Comparison of ENCODE assay signal across 1 cellular context in genomic region chr1:36187800-36188593, GRCh38.
TF ChIP-seq lines count a peak whose summit lies in the region.

No MANE protein-coding gene starts in this region.

TF ChIP-seq in K562, 482 proteins besides CTCF, POLR2A, EP300 and RAD21 (continued from another document and continues in another):
- TF ChIP-seq ARID4B (CRISPR knock-in tag; IDR thresholded peaks at IDR 0.05) (no peak), XRCC3 (IDR thresholded peaks at IDR 0.05) (no peak), SUPT5H (IDR thresholded peaks at IDR 0.05) (no peak), ZNF507 (tag; conservative IDR thresholded peaks at IDR 0.05) (no peak), NR2C1 (IDR thresholded peaks at IDR 0.05) (no peak), NR2C1 (tag; IDR thresholded peaks at IDR 0.05) (no peak), MAX (CRISPR knock-in tag; IDR thresholded peaks at IDR 0.05) (peak; percentile 68), TSHZ1 (CRISPR knock-in tag; IDR thresholded peaks at IDR 0.05) (no peak), ATF6 (CRISPR knock-in tag; IDR thresholded peaks at IDR 0.05) (no peak), RBM14 (IDR thresholded peaks at IDR 0.05; ENCODE audit: borderline replicate concordance, insufficient read depth, low read depth, low read length) (no peak), SP1 (CRISPR knock-in tag; IDR thresholded peaks at IDR 0.05) (0 out of 2 replicates have a peak, but pooled peaks have one; percentile 38), NFYB (IDR thresholded peaks at IDR 0.05; ENCODE audit: extremely low read depth, insufficient read length) (no peak), ZNF316 (IDR thresholded peaks at IDR 0.05) (peak; percentile 84), KLF13 (tag; IDR thresholded peaks at IDR 0.05; ENCODE audit: borderline replicate concordance, low read depth) (0 out of 2 replicates have a peak, but pooled peaks have one; percentile 16), SAFB2 (IDR thresholded peaks at IDR 0.05; ENCODE audit: borderline replicate concordance, low read depth, low read length, severe bottlenecking) (no peak), STAT6 (CRISPR knock-in tag; IDR thresholded peaks at IDR 0.05) (peak; percentile 75; the same call in 1 of the 2 replicates), KDM1A (IDR thresholded peaks at IDR 0.05) (no peak), AFF1 (IDR thresholded peaks at IDR 0.05; ENCODE audit: low read depth in 1 of 2, partially characterized antibody in 2 of 2) (peak in 1 of 2 experiments; percentile 36), POLR3A (IDR thresholded peaks at IDR 0.05; ENCODE audit: borderline replicate concordance, extremely low read depth, insufficient read depth, insufficient read length) (no peak), SMAD4 (CRISPR knock-in tag; conservative IDR thresholded peaks at IDR 0.05) (0 out of 2 replicates have a peak, but pooled peaks have one; percentile 46), ZBTB17 (CRISPR knock-in tag; IDR thresholded peaks at IDR 0.05) (peak; percentile 44; the same call in 1 of the 2 replicates), BRD4 (IDR thresholded peaks at IDR 0.05) (no peak), IRF9 (tag; IDR thresholded peaks at IDR 0.05) (no peak), ZNF274 (IDR thresholded peaks at IDR 0.05; ENCODE audit: borderline replicate concordance, low read depth, low read length) (no peak), SETDB1 (IDR thresholded peaks at IDR 0.05; ENCODE audit: low read length) (no peak), KHSRP (IDR thresholded peaks at IDR 0.05) (no peak), MAFF (IDR thresholded peaks at IDR 0.05; ENCODE audit: low read length) (no peak), MEF2A (IDR thresholded peaks at IDR 0.05; ENCODE audit: control insufficient read depth, low read depth, low read length) (no peak), RB1 (IDR thresholded peaks at IDR 0.05; ENCODE audit: low read depth) (0 out of 2 replicates have a peak, but pooled peaks have one; percentile 38), MTA2 (IDR thresholded peaks at IDR 0.05; ENCODE audit: low read depth) (0 out of 2 replicates have a peak, but pooled peaks have one; percentile 19), HNRNPH1 (optimal IDR thresholded peaks at IDR 0.05; ENCODE audit: low read depth, low read length) (no peak), NFRKB (IDR thresholded peaks at IDR 0.05; ENCODE audit: low read depth) (no peak), EHMT2 (IDR thresholded peaks at IDR 0.05) (peak; percentile 72), UBTF (IDR thresholded peaks at IDR 0.05; ENCODE audit: borderline replicate concordance in 1 of 2, low read depth in 2 of 2, low read length in 2 of 2) (0 out of 4 replicates have a peak, but pooled peaks of 1 of the 2 experiments have one; percentile 27), ZNF79 (CRISPR knock-in tag; IDR thresholded peaks at IDR 0.05; ENCODE audit: low read depth) (no peak), ZNF780A (CRISPR knock-in tag; IDR thresholded peaks at IDR 0.05) (no peak), KDM5B (IDR thresholded peaks at IDR 0.05; ENCODE audit: insufficient replicate concordance, low read depth, low read length) (no peak), JUN (IDR thresholded peaks at IDR 0.05; ENCODE audit: borderline replicate concordance, low read depth, low read length) (peak; percentile 24; the same call in 1 of the 2 replicates), JUN (CRISPR knock-in tag; IDR thresholded peaks at IDR 0.05; ENCODE audit: borderline replicate concordance) (no peak), E2F5 (CRISPR knock-in tag; IDR thresholded peaks at IDR 0.05) (no peak), HNRNPK (IDR thresholded peaks at IDR 0.05; ENCODE audit: low read depth, low read length, poor library complexity, severe bottlenecking) (no peak)
